Comparison of ENCODE assay signal across 1 cellular context in genomic region chr7:100435401-100436304, GRCh38.
TF ChIP-seq lines count a peak whose summit lies in the region.

No MANE protein-coding gene starts in this region.

TF ChIP-seq in HepG2, 621 proteins besides CTCF, POLR2A, EP300 and RAD21 (continued from another document and continues in another):
- no peak for TF ChIP-seq FOXP4 (CRISPR knock-in tag; IDR thresholded peaks at IDR 0.05)
- TF ChIP-seq ZNF263 (CRISPR knock-in tag; IDR thresholded peaks at IDR 0.05), result 0 out of 2 replicates have a peak, but pooled peaks have one; percentile 11
- TF ChIP-seq FOXC1 (CRISPR knock-in tag; IDR thresholded peaks at IDR 0.05; ENCODE audit: borderline replicate concordance), result no peak
- peak; percentile 44; the same call in 1 of the 2 replicates for TF ChIP-seq ZBTB10 (CRISPR knock-in tag; IDR thresholded peaks at IDR 0.05; ENCODE audit: borderline replicate concordance)
- TF ChIP-seq ZFX (CRISPR knock-in tag; IDR thresholded peaks at IDR 0.05; ENCODE audit: low read depth), result peak; percentile 73
- TF ChIP-seq ZFAT (CRISPR knock-in tag; conservative IDR thresholded peaks at IDR 0.05), result no peak
- 0 out of 2 replicates have a peak, but pooled peaks have one; percentile 26 for TF ChIP-seq MEIS1 (CRISPR knock-in tag; IDR thresholded peaks at IDR 0.05; ENCODE audit: borderline replicate concordance)
- TF ChIP-seq MED1 (CRISPR knock-in tag; IDR thresholded peaks at IDR 0.05), result peak; percentile 23; the same call in 1 of the 2 replicates
- TF ChIP-seq MNT (IDR thresholded peaks at IDR 0.05), result no peak
- no peak for TF ChIP-seq ZNF557 (CRISPR knock-in tag; IDR thresholded peaks at IDR 0.05)
- peak; percentile 31; the same call in 1 of the 2 replicates for TF ChIP-seq ZC3H4 (CRISPR knock-in tag; IDR thresholded peaks at IDR 0.05; ENCODE audit: borderline replicate concordance)
- peak; percentile 78; the same call in 1 of the 2 replicates for TF ChIP-seq BRF2 (CRISPR knock-in tag; IDR thresholded peaks at IDR 0.05)
- TF ChIP-seq ATF3 (CRISPR knock-in tag; IDR thresholded peaks at IDR 0.05), result no peak
- no peak for TF ChIP-seq ATF5 (CRISPR knock-in tag; IDR thresholded peaks at IDR 0.05; ENCODE audit: low read depth)
- TF ChIP-seq FOSL2 (CRISPR knock-in tag; IDR thresholded peaks at IDR 0.05), result peak; percentile 48; the same call in 1 of the 2 replicates
- TF ChIP-seq ATF7 (IDR thresholded peaks at IDR 0.05), result no peak
- TF ChIP-seq ATF7 (CRISPR knock-in tag; IDR thresholded peaks at IDR 0.05), result no peak
- no peak; the same call in 1 of the 2 replicates for TF ChIP-seq TGIF2 (CRISPR knock-in tag; IDR thresholded peaks at IDR 0.05)
- peak; percentile 64; the same call in 1 of the 2 replicates for TF ChIP-seq HOXA9 (CRISPR knock-in tag; IDR thresholded peaks at IDR 0.05; ENCODE audit: borderline replicate concordance)
- TF ChIP-seq ZNF335 (CRISPR knock-in tag; IDR thresholded peaks at IDR 0.05), result no peak
- TF ChIP-seq CSRNP1 (CRISPR knock-in tag; IDR thresholded peaks at IDR 0.05), result peak; percentile 82; the same call in 1 of the 2 replicates
- peak; percentile 52 for TF ChIP-seq MYC (CRISPR knock-in tag; IDR thresholded peaks at IDR 0.05; ENCODE audit: borderline replicate concordance)
- no peak for TF ChIP-seq STAT5B (CRISPR knock-in tag; IDR thresholded peaks at IDR 0.05)
- TF ChIP-seq HINFP (CRISPR knock-in tag; IDR thresholded peaks at IDR 0.05; ENCODE audit: low read depth), result no peak
- 0 out of 2 replicates have a peak, but pooled peaks have one; percentile 72 for TF ChIP-seq KLF13 (CRISPR knock-in tag; IDR thresholded peaks at IDR 0.05)
- no peak for TF ChIP-seq GZF1 (CRISPR knock-in tag; IDR thresholded peaks at IDR 0.05)
- TF ChIP-seq YY1 (IDR thresholded peaks at IDR 0.05; ENCODE audit: insufficient read depth, insufficient replicate concordance, low read depth, low read length), result peak; percentile 20
- peak; percentile 46; the same call in 1 of the 2 replicates for TF ChIP-seq HNF1B (CRISPR knock-in tag; IDR thresholded peaks at IDR 0.05)
- TF ChIP-seq NBN (conservative IDR thresholded peaks at IDR 0.05), result no peak
- no peak for TF ChIP-seq ZNF660 (CRISPR knock-in tag; IDR thresholded peaks at IDR 0.05; ENCODE audit: borderline replicate concordance, low read depth)
- TF ChIP-seq TBX2 (CRISPR knock-in tag; IDR thresholded peaks at IDR 0.05; ENCODE audit: borderline replicate concordance), result no peak
- TF ChIP-seq ZFP37 (CRISPR knock-in tag; IDR thresholded peaks at IDR 0.05; ENCODE audit: borderline replicate concordance), result 0 out of 2 replicates have a peak, but pooled peaks have one; percentile 38
- TF ChIP-seq ZNF580 (CRISPR knock-in tag; IDR thresholded peaks at IDR 0.05; ENCODE audit: borderline replicate concordance, low read depth), result peak; percentile 42; the same call in 1 of the 2 replicates
- TF ChIP-seq RFX3 (CRISPR knock-in tag; IDR thresholded peaks at IDR 0.05), result no peak
- TF ChIP-seq MTA1 (CRISPR knock-in tag; IDR thresholded peaks at IDR 0.05; ENCODE audit: borderline replicate concordance), result 0 out of 2 replicates have a peak, but pooled peaks have one; percentile 1
- peak; percentile 61; the same call in 1 of the 2 replicates for TF ChIP-seq E2F2 (CRISPR knock-in tag; IDR thresholded peaks at IDR 0.05; ENCODE audit: borderline replicate concordance)
- TF ChIP-seq CC2D1A (CRISPR knock-in tag; IDR thresholded peaks at IDR 0.05), result no peak
- TF ChIP-seq ZNF772 (CRISPR knock-in tag; IDR thresholded peaks at IDR 0.05), result no peak
- TF ChIP-seq CENPX (CRISPR knock-in tag; IDR thresholded peaks at IDR 0.05), result no peak
- TF ChIP-seq MXD3 (CRISPR knock-in tag; IDR thresholded peaks at IDR 0.05), result peak; percentile 63; the same call in 1 of the 2 replicates
- TF ChIP-seq SKI (IDR thresholded peaks at IDR 0.05; ENCODE audit: partially characterized antibody), result no peak
- peak; percentile 84; the same call in 1 of the 2 replicates for TF ChIP-seq ZC3H13 (CRISPR knock-in tag; IDR thresholded peaks at IDR 0.05)
- no peak; the same call in 1 of the 2 replicates for TF ChIP-seq NR0B2 (CRISPR knock-in tag; IDR thresholded peaks at IDR 0.05)
- TF ChIP-seq FLYWCH1 (CRISPR knock-in tag; IDR thresholded peaks at IDR 0.05), result 0 out of 2 replicates have a peak, but pooled peaks have one; percentile 8
- 0 out of 2 replicates have a peak, but pooled peaks have one; percentile 7 for TF ChIP-seq HDAC1 (CRISPR knock-in tag; IDR thresholded peaks at IDR 0.05)
- TF ChIP-seq DR1 (CRISPR knock-in tag; IDR thresholded peaks at IDR 0.05), result no peak
- peak; percentile 67; the same call in 1 of the 2 replicates for TF ChIP-seq ZNF550 (CRISPR knock-in tag; IDR thresholded peaks at IDR 0.05; ENCODE audit: borderline replicate concordance)
- TF ChIP-seq ZNF234 (CRISPR knock-in tag; conservative IDR thresholded peaks at IDR 0.05), result peak; percentile 78; the same call in 1 of the 2 replicates
- TF ChIP-seq YEATS4 (CRISPR knock-in tag; IDR thresholded peaks at IDR 0.05; ENCODE audit: borderline replicate concordance), result peak; percentile 44; the same call in 1 of the 2 replicates
- TF ChIP-seq HNRNPLL (IDR thresholded peaks at IDR 0.05; ENCODE audit: low read depth, low read length, poor library complexity, severe bottlenecking), result no peak
